24 cellular contexts compared by ENCODE assay signal in genomic region chr13:89003656-89004055, GRCh38.
"Had no signal": no experiment of that assay in that cellular context is flagged by ENCODE, and none has a peak within 500 bp of the region (broad histone marks: within the 10 kb centered on the region; RNA-seq: fewer than 3 reads in every experiment).

No MANE protein-coding gene starts in this region.

- DNase-seq: nephron progenitor cell; occipital lobe; ovary; posterior cingulate gyrus; psoas muscle; right cardiac atrium; right lobe of liver; sigmoid colon; small intestine; stimulated activated CD4-positive, alpha-beta T cell treated with anti-CD3 and anti-CD28 coated beads, Interleukin-15, amount 100 ng/mL, for 24 hours; stimulated activated CD4-positive, alpha-beta T cell treated with anti-CD3 and anti-CD28 coated beads, Interleukin-2, amount 100 ng/mL, for 24 hours; stimulated activated CD4-positive, alpha-beta T cell treated with anti-CD3 and anti-CD28 coated beads, Interleukin-2, amount 100 ng/mL, for 48 hours; stimulated activated CD4-positive, alpha-beta T cell treated with anti-CD3 and anti-CD28 coated beads, Interleukin-4, amount 100 ng/mL, for 24 hours; stimulated activated naive B cell treated with anti-CD40 and anti-IgM and Interleukin-4, amounts not matched to agents 10 μg/mL and 1 μg/mL and 100 μg/mL, for 72 hours; stimulated activated naive CD4-positive, alpha-beta T cell treated with Interleukin-2 at 50 U/mL for 16 hours; stomach; thyroid gland; trophoblast cell; upper lobe of left lung had no signal

- H3K27ac ChIP-seq: neural progenitor cell, ovary, parathyroid adenoma, psoas muscle, right lobe of liver, sigmoid colon, stomach, thoracic aorta, thyroid gland, tibial nerve, upper lobe of left lung, vagina had no signal

- H3K9ac ChIP-seq: neural progenitor cell, parathyroid adenoma had no signal

- H3K4me1 ChIP-seq: neural progenitor cell, parathyroid adenoma, psoas muscle, right lobe of liver, sigmoid colon, stomach, thyroid gland, tibial nerve, upper lobe of left lung, vagina had no signal

- H3K36me3 ChIP-seq: neural progenitor cell, ovary, right lobe of liver, sigmoid colon, stomach, thoracic aorta, thyroid gland, tibial nerve, upper lobe of left lung, vagina had no signal

- H2AFZ ChIP-seq: neural progenitor cell, parathyroid adenoma had no signal

- H3K27me3 ChIP-seq: neural progenitor cell, ovary, right lobe of liver, sigmoid colon, stomach, thyroid gland, tibial nerve, upper lobe of left lung, vagina had no signal

- H3K4me2 ChIP-seq: neural progenitor cell had no signal

- H3K79me2 ChIP-seq: parathyroid adenoma had no signal

- H3K4me3 ChIP-seq: neural progenitor cell, ovary, psoas muscle, right lobe of liver, sigmoid colon, stomach, thoracic aorta, thyroid gland, tibial nerve, upper lobe of left lung, vagina had no signal

- H3K9me3 ChIP-seq: ovary, psoas muscle, right lobe of liver, sigmoid colon, stomach, thoracic aorta, thyroid gland, tibial nerve, upper lobe of left lung, vagina had no signal
